ENCODE assay signal across 8 cellular contexts in the genomic region with DNA sequence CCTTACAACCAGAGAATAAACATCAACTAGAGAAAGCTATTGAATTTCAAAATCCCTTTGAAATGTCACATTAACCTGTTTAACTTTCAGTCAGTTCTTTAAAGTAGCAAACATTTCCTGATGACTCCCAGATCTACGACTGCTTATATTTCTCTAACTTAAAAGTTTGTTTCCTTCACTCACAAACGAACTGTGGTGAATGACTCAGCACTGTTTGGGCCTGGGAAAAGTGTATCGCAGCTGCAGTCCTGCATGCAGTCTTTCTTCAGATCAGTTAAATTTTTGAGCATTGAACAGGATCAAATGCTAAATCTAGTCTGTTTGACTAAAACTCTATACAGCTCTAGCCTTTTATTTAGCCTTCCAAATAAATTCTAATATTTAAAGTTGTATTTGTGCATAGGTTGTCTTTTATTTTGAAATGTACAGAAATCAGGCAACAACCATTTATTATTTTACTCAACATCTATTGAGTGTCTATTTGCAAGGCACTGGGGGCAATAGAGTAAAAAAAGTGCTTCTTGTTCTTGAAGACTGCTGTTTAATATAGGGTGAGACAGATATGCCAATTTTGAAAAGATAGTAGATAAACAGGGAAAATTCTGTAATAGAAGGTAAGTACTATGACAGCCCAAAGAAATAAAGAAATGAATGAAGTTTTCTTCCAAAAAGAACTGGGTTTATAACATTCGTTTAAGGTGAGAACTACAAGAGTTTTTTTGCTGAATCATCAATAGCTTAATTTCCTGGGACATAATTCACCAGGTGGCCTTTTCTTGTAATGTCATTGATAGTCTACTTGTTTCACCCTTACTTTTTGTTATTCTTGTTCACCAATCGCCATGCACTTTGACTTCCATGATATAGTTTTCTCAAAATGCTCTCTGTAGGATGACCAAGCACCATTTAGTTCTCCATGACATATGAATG.
DNase-seq lines count a peak whose midpoint lies in the region; FAIRE-seq and TF ChIP-seq lines count a peak whose summit lies in the region.

No MANE protein-coding gene starts in this region.

- H3K27ac Mint-ChIP-seq in astrocyte (ENCODE audit: unreplicated experiment): peak overlapping the region; percentile 96

- WGBS in HUES64: 79% methylated on average over 5 of the region's 5 CpGs

- H3K27me3 Mint-ChIP-seq in astrocyte (ENCODE audit: low read depth, unreplicated experiment): no peaks in the 10 kb centered on the region

- no peak for TF ChIP-seq CTCF in astrocyte (IDR thresholded peaks at IDR 0.05; ENCODE audit: insufficient read depth, low read depth, low read length)

- H3K4me1 ChIP-seq in HUES64 (ENCODE audit: insufficient read depth, low read length): peaks cover 7% of the 10 kb centered on the region; the same call in 1 of the 2 replicates
- H3K4me1 ChIP-seq in astrocyte (ENCODE audit: insufficient read depth, low read length): peaks cover 8% of the 10 kb centered on the region

- H3K4me1 Mint-ChIP-seq in astrocyte (ENCODE audit: low read depth, unreplicated experiment): peaks cover 23% of the 10 kb centered on the region

- no peaks in the 10 kb centered on the region for H3K9me3 Mint-ChIP-seq in astrocyte (ENCODE audit: unreplicated experiment)

- peak overlapping the region; percentile 50 for H3K4me2 ChIP-seq in astrocyte (ENCODE audit: low read length)

- peak; percentile 23 for FAIRE-seq in astrocyte (lab: Jason Lieb, UNC)

- H3K36me3 ChIP-seq in HUES64 (ENCODE audit: insufficient read depth, low read length): no peaks in the 10 kb centered on the region
- H3K36me3 ChIP-seq in astrocyte (ENCODE audit: insufficient read depth, low read length): no peaks in the 10 kb centered on the region

- no peak overlapping the region for H2AFZ ChIP-seq in astrocyte (ENCODE audit: low read depth, low read length)

- H3K4me3 ChIP-seq in HUES64 (ENCODE audit: low read length) (no peak overlapping the region), astrocyte (ENCODE audit: insufficient read depth, low read depth, low read length) (no peak overlapping the region)

- H3K4me3 Mint-ChIP-seq in astrocyte (ENCODE audit: unreplicated experiment): peak overlapping the region; percentile 31

- no peaks in the 10 kb centered on the region for H3K36me3 Mint-ChIP-seq in astrocyte (ENCODE audit: low read depth, unreplicated experiment)

- peaks cover 7% of the 10 kb centered on the region; the same call in 1 of the 2 replicates for H3K9me3 ChIP-seq in HUES64 (ENCODE audit: insufficient read depth, low read depth, low read length)
- H3K9me3 ChIP-seq in astrocyte (ENCODE audit: insufficient read depth, low read depth, low read length): peaks cover 6% of the 10 kb centered on the region

- DNase-seq in AG08396 (ENCODE audit: low spot score) (peak; percentile 67), astrocyte (ENCODE audit: low read depth) (peak; percentile 88), inferior parietal cortex (ENCODE audit: extremely low spot score) (peak; percentile 15), hippocampal formation (lab: John Stamatoyannopoulos, UW) (no peak), pons (ENCODE audit: low spot score) (no peak), activated gamma-delta T cell (lab: John Stamatoyannopoulos, UW) (no peak)
- DNase-seq in activated CD4-positive, alpha-beta T cell treated with anti-CD3 and anti-CD28 coated beads for 48 hours: no peak

- H3K9ac ChIP-seq in HUES64 (ENCODE audit: low read depth, low read length) (peak overlapping the region; percentile 37), astrocyte (ENCODE audit: low read length) (peak overlapping the region; percentile 42)

- no peak overlapping the region for H3K27ac ChIP-seq in HUES64 (ENCODE audit: low read depth, low read length)
- H3K27ac ChIP-seq in astrocyte (ENCODE audit: low read depth, low read length): peak overlapping the region; percentile 53

- H4K20me1 ChIP-seq in astrocyte (ENCODE audit: insufficient read depth, low read length): no peaks in the 10 kb centered on the region

- H3K79me2 ChIP-seq in astrocyte (ENCODE audit: insufficient read depth, low read length): no peaks in the 10 kb centered on the region

- H3K27me3 ChIP-seq in HUES64 (ENCODE audit: insufficient read depth, low read length): no peaks in the 10 kb centered on the region
- H3K27me3 ChIP-seq in astrocyte (ENCODE audit: insufficient read depth, low read length): no peaks in the 10 kb centered on the region

Comparison
In these comparisons a context has a peak if more than half of its experiments do, and no peak if none do; other contexts are left out.
1. DNase-seq: peak in AG08396 (single experiment), astrocyte (single experiment) and inferior parietal cortex (single experiment); none in activated CD4-positive, alpha-beta T cell treated with anti-CD3 and anti-CD28 coated beads for 48 hours (single experiment), hippocampal formation (0 of 2), pons (single experiment) and activated gamma-delta T cell (single experiment).